24 cellular contexts compared by ENCODE assay signal in genomic region chr1:51415963-51416362, GRCh38.
A peak's percentile ranks its signal among the peaks of the same experiment; 100 is the strongest.
DNase-seq lines count a peak whose midpoint lies in the region; ATAC-seq, FAIRE-seq and TF ChIP-seq lines count a peak whose summit lies in the region.
"Had no signal": no experiment of that assay in that cellular context is flagged by ENCODE, and none has a peak within 500 bp of the region (broad histone marks: within the 10 kb centered on the region; RNA-seq: fewer than 3 reads in every experiment).

No MANE protein-coding gene starts in this region.

- H3K4me1 ChIP-seq in astrocyte (ENCODE audit: insufficient read depth, low read length) (peaks cover 8% of the 10 kb centered on the region), thoracic aorta (ENCODE audit: control insufficient read depth in 1 of 2, low read depth in 2 of 2) (peaks cover 18 to 38% of the 10 kb centered on the region in 2 donors)

- H3K9me3 ChIP-seq in astrocyte (ENCODE audit: insufficient read depth, low read depth, low read length) (no peaks in the 10 kb centered on the region), thoracic aorta (no peaks in the 10 kb centered on the region)
- H3K9me3 ChIP-seq: SJSA1 had no signal

- no peak for FAIRE-seq in astrocyte (lab: Jason Lieb, UNC)
- FAIRE-seq: endothelial cell of umbilical vein had no signal

- H3K4me1 Mint-ChIP-seq in activated naive CD8-positive, alpha-beta T cell (ENCODE audit: low read depth) = peaks cover 2% of the 10 kb centered on the region
- peaks cover 7% of the 10 kb centered on the region for H3K4me1 Mint-ChIP-seq in activated naive CD8-positive, alpha-beta T cell treated with anti-CD3 and anti-CD28 coated beads for 36 hours
- peaks cover 35% of the 10 kb centered on the region for H3K4me1 Mint-ChIP-seq in astrocyte (ENCODE audit: low read depth, unreplicated experiment)
- H3K4me1 Mint-ChIP-seq: B cell had no signal

- no peaks in the 10 kb centered on the region for H4K20me1 ChIP-seq in astrocyte (ENCODE audit: insufficient read depth, low read length)

- peaks cover 5% of the 10 kb centered on the region for H3K9me3 Mint-ChIP-seq in activated naive CD8-positive, alpha-beta T cell (ENCODE audit: low read depth)
- no peaks in the 10 kb centered on the region for H3K9me3 Mint-ChIP-seq in activated naive CD8-positive, alpha-beta T cell treated with anti-CD3 and anti-CD28 coated beads for 36 hours
- no peaks in the 10 kb centered on the region for H3K9me3 Mint-ChIP-seq in astrocyte (ENCODE audit: unreplicated experiment)
- H3K9me3 Mint-ChIP-seq: activated T-cell treated with anti-CD3 and anti-CD28 coated beads, Interleukin-2, amount 50 U/mL, for 24 hours; GM23338 had no signal

- H3K27ac ChIP-seq in astrocyte (ENCODE audit: low read depth, low read length) (no peak overlapping the region), thoracic aorta (peak overlapping the region; percentile 48 to 87)
- H3K27ac ChIP-seq: SJSA1 had no signal

- peaks cover 34% of the 10 kb centered on the region for H3K36me3 Mint-ChIP-seq in activated naive CD8-positive, alpha-beta T cell
- peaks cover 44% of the 10 kb centered on the region for H3K36me3 Mint-ChIP-seq in activated naive CD8-positive, alpha-beta T cell treated with anti-CD3 and anti-CD28 coated beads for 36 hours
- peaks cover 2% of the 10 kb centered on the region for H3K36me3 Mint-ChIP-seq in astrocyte (ENCODE audit: low read depth, unreplicated experiment)

- peak overlapping the region; percentile 38 for H3K27ac Mint-ChIP-seq in activated naive CD8-positive, alpha-beta T cell
- no peak overlapping the region for H3K27ac Mint-ChIP-seq in activated naive CD8-positive, alpha-beta T cell treated with anti-CD3 and anti-CD28 coated beads for 36 hours
- H3K27ac Mint-ChIP-seq in astrocyte (ENCODE audit: unreplicated experiment) = no peak overlapping the region
- H3K27ac Mint-ChIP-seq: activated CD4-positive, alpha-beta T cell treated with anti-CD3 and anti-CD28 coated beads for 36 hours; activated T-cell treated with anti-CD3 and anti-CD28 coated beads, Interleukin-2, amount 50 U/mL, for 24 hours; B cell; GM23338; progenitor cell of endocrine pancreas had no signal

- no peak overlapping the region for H3K9ac ChIP-seq in astrocyte (ENCODE audit: low read length)

- H3K4me3 ChIP-seq in astrocyte (ENCODE audit: insufficient read depth, low read depth, low read length) = no peak overlapping the region
- H3K4me3 ChIP-seq in thoracic aorta = no peak overlapping the region
- H3K4me3 ChIP-seq: GM23338, SJSA1 had no signal

- no peak overlapping the region for H2AFZ ChIP-seq in astrocyte (ENCODE audit: low read depth, low read length)
- H2AFZ ChIP-seq: GM23338 had no signal

- no peak for DNase-seq in activated naive CD8-positive, alpha-beta T cell treated with anti-CD3 and anti-CD28 coated beads for 36 hours
- DNase-seq in astrocyte (ENCODE audit: low read depth) = no peak
- no peak for DNase-seq in left ventricle myocardium superior
- no peak for DNase-seq in thoracic aorta (ENCODE audit: low spot score)
- DNase-seq in NCI-H1694 treated with DMSO at 0.1 percent for 48 hours (lab: John Stamatoyannopoulos, UW) = no peak
- no peak for DNase-seq in NCI-H146 (lab: John Stamatoyannopoulos, UW)
- DNase-seq in DMS153 treated with DMSO at 0.1 percent for 48 hours (lab: John Stamatoyannopoulos, UW; ENCODE audit: unreplicated experiment) = no peak
- DNase-seq: activated CD4-positive, alpha-beta T cell treated with anti-CD3 and anti-CD28 coated beads for 36 hours; activated naive CD4-positive, alpha-beta T cell; activated T-cell treated with anti-CD3 and anti-CD28 coated beads, Interleukin-2, amount 50 U/mL, for 24 hours; DND-41; head of caudate nucleus; NCI-H1092; NCI-H2029 treated with DMSO at 0.1 percent for 48 hours; NCI-H446; stimulated activated CD8-positive, alpha-beta memory T cell treated with anti-CD3 and anti-CD28 coated beads, Interleukin-4, amount 100 ng/mL, for 48 hours; T-helper 1 cell had no signal

- ATAC-seq in left ventricle myocardium superior (peak; percentile 39), thoracic aorta (ENCODE audit: insufficient number of reproducible peaks, low FRiP score, low read depth) (no peak)
- ATAC-seq: activated CD4-positive, alpha-beta T cell treated with anti-CD3 and anti-CD28 coated beads for 36 hours; GM23338; Panc1 had no signal

- TF ChIP-seq CTCF in astrocyte (IDR thresholded peaks at IDR 0.05; ENCODE audit: insufficient read depth, low read depth, low read length) = no peak
- TF ChIP-seq CTCF in thoracic aorta (IDR thresholded peaks at IDR 0.05) = no peak

- no peak overlapping the region for H3K4me3 Mint-ChIP-seq in activated naive CD8-positive, alpha-beta T cell
- no peak overlapping the region for H3K4me3 Mint-ChIP-seq in activated naive CD8-positive, alpha-beta T cell treated with anti-CD3 and anti-CD28 coated beads for 36 hours
- peak overlapping the region; percentile 45 for H3K4me3 Mint-ChIP-seq in astrocyte (ENCODE audit: unreplicated experiment)
- H3K4me3 Mint-ChIP-seq: activated CD4-positive, alpha-beta T cell treated with anti-CD3 and anti-CD28 coated beads for 36 hours; activated T-cell treated with anti-CD3 and anti-CD28 coated beads, Interleukin-2, amount 50 U/mL, for 24 hours; B cell; GM23338 had no signal

- no peaks in the 10 kb centered on the region for H3K36me3 ChIP-seq in astrocyte (ENCODE audit: insufficient read depth, low read length)
- H3K36me3 ChIP-seq in thoracic aorta = no peaks in the 10 kb centered on the region

- intact Hi-C loops in left ventricle myocardium superior (cut with micrococcal nuclease) = no loop called here

- no peaks in the 10 kb centered on the region for H3K79me2 ChIP-seq in astrocyte (ENCODE audit: insufficient read depth, low read length)

- H3K27me3 ChIP-seq in astrocyte (ENCODE audit: insufficient read depth, low read length) (no peaks in the 10 kb centered on the region), thoracic aorta (replicated peaks; ENCODE audit: insufficient read depth) (no peaks in the 10 kb centered on the region)
- H3K27me3 ChIP-seq: SJSA1 had no signal

- no peak overlapping the region for H3K4me2 ChIP-seq in astrocyte (ENCODE audit: low read length)
- H3K4me2 ChIP-seq: GM23338 had no signal

- H3K27me3 Mint-ChIP-seq in activated naive CD8-positive, alpha-beta T cell = no peaks in the 10 kb centered on the region
- no peaks in the 10 kb centered on the region for H3K27me3 Mint-ChIP-seq in activated naive CD8-positive, alpha-beta T cell treated with anti-CD3 and anti-CD28 coated beads for 36 hours
- no peaks in the 10 kb centered on the region for H3K27me3 Mint-ChIP-seq in astrocyte (ENCODE audit: low read depth, unreplicated experiment)
- H3K27me3 Mint-ChIP-seq: activated CD4-positive, alpha-beta T cell treated with anti-CD3 and anti-CD28 coated beads for 36 hours; activated T-cell treated with anti-CD3 and anti-CD28 coated beads, Interleukin-2, amount 50 U/mL, for 24 hours; B cell; progenitor cell of endocrine pancreas had no signal
